In the genomic region with DNA sequence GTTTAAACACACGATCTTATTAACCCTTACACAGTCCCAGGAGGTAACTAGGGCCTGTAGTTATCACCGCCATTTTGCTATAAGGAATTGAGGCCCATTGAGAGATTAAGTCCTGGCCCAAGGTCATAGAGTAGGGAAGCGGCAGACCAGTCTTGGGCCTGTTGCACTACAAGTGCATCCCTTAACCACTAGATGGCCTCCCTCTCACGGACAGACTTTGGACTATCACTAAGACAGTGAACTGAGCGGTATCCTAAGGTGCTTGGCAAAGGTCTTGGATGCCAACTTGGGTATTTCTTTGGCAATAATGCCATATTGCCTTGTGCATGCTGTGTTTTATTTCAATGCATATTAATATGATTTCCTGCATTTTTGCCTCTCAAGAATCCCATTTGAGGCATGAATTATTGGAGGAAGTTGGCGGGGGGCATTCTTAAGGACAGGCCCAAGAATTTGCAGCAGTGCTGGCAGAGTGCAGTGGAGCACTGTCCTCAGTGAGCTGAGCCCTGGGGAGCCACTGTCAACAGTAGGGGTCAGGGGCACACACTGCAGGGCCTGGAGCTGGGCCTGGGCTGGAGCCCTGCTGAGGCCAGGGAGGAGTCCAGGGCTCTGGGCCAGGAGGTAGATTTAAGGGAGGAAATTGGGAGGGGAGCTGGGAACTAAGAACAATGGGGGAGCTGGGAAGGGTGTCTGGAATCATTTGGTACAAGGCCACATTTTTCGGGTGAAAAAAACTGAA, we compare ENCODE assay signal across 8 cellular contexts.
DNase-seq lines count a peak whose midpoint lies in the region; ATAC-seq, FAIRE-seq and TF ChIP-seq lines count a peak whose summit lies in the region.

No MANE protein-coding gene starts in this region.

- H3K4me3 Mint-ChIP-seq in activated T-helper 17 cell treated with anti-CD3 and anti-CD28 coated beads, Interleukin-2, amount 50 U/mL, for 72 hours, result no peak overlapping the region

- dilution Hi-C loops in keratinocyte (cut with MboI; ENCODE audit: extremely low pct_ligation_motif_present, low sequenced_read_pairs), result no loop called here

- ATAC-seq in GM18867 (IDR thresholded peaks at IDR 0.05; ENCODE audit: unreplicated experiment), result peak; percentile 32
- peak; percentile 60 for ATAC-seq in activated T-helper 17 cell treated with anti-CD3 and anti-CD28 coated beads, Interleukin-2, amount 50 U/mL, for 72 hours (replicated peaks)
- no peak for ATAC-seq in GM18520 (IDR thresholded peaks at IDR 0.05; ENCODE audit: unreplicated experiment)
- no peak for ATAC-seq in omental fat pad (ENCODE audit: low FRiP score)

- H4K20me1 ChIP-seq in keratinocyte (ENCODE audit: control insufficient read depth, extremely low read depth, insufficient read depth, low read length), result peaks cover 3% of the 10 kb centered on the region

- H3K4me1 Mint-ChIP-seq in activated T-helper 17 cell treated with anti-CD3 and anti-CD28 coated beads, Interleukin-2, amount 50 U/mL, for 72 hours, result peaks cover 30% of the 10 kb centered on the region

- H3K36me3 ChIP-seq in BJ (ENCODE audit: control insufficient read depth, insufficient read depth, low read length) (no peaks in the 10 kb centered on the region), keratinocyte (ENCODE audit: control insufficient read depth in 2 of 2, extremely low read depth in 1 of 2, insufficient read depth in 2 of 2, low read length in 2 of 2) (no peaks in the 10 kb centered on the region)

- no peaks in the 10 kb centered on the region for H3K9me3 Mint-ChIP-seq in activated T-helper 17 cell treated with anti-CD3 and anti-CD28 coated beads, Interleukin-2, amount 50 U/mL, for 72 hours

- peak; percentile 26 for FAIRE-seq in keratinocyte (lab: Jason Lieb, UNC)

- TF ChIP-seq CTCF in BJ (IDR thresholded peaks at IDR 0.05; ENCODE audit: insufficient read depth, low read depth, low read length) (peak; percentile 51), keratinocyte (optimal IDR thresholded peaks at IDR 0.05 in 1 of 3, IDR thresholded peaks at IDR 0.05 in 1 of 3, conservative IDR thresholded peaks at IDR 0.05 in 1 of 3; ENCODE audit: extremely low read depth in 1 of 3, insufficient read depth in 2 of 3, low read length in 3 of 3) (peak; percentile 55 to 79 (median 62)), omental fat pad (IDR thresholded peaks at IDR 0.05) (no peak)

- no peaks in the 10 kb centered on the region for H3K9me3 ChIP-seq in keratinocyte (ENCODE audit: control insufficient read depth, low read depth, low read length)

- H3K27me3 ChIP-seq in BJ (ENCODE audit: control insufficient read depth, insufficient read depth, low read length) (no peaks in the 10 kb centered on the region), keratinocyte (ENCODE audit: control insufficient read depth, extremely low read depth, insufficient read depth, low read length) (peaks cover 17% of the 10 kb centered on the region)

- POLR2A ChIA-PET in BJ (lab: Charles Lee), result no interaction called here

- H3K79me2 ChIP-seq in keratinocyte (ENCODE audit: control insufficient read depth, insufficient read depth, low read length), result no peaks in the 10 kb centered on the region

- no peak overlapping the region for H3K4me2 ChIP-seq in keratinocyte (ENCODE audit: control insufficient read depth, extremely low read depth, insufficient read depth, low read depth, low read length)

- H3K4me3 ChIP-seq in BJ (ENCODE audit: low read depth, low read length) (no peak overlapping the region), keratinocyte (ENCODE audit: control insufficient read depth in 2 of 3, extremely low read depth in 1 of 3, insufficient read depth in 2 of 3, low read depth in 1 of 3, low read length in 3 of 3) (no peak overlapping the region)

- DNase-seq in BJ (ENCODE audit: low read depth) (no peak), LoVo (ENCODE audit: low spot score) (peak; percentile 39), keratinocyte (ENCODE audit: low read depth, low spot score) (no peak), globus pallidus (ENCODE audit: low spot score) (no peak), omental fat pad (ENCODE audit: low spot score) (no peak)

- peaks cover 8% of the 10 kb centered on the region for H3K4me1 ChIP-seq in keratinocyte (ENCODE audit: control insufficient read depth, extremely low read depth, insufficient read depth, low read length)

- no peaks in the 10 kb centered on the region for H3K9me1 ChIP-seq in keratinocyte (ENCODE audit: control insufficient read depth, extremely low read depth, insufficient read depth, low read length)

- H3K27me3 Mint-ChIP-seq in activated T-helper 17 cell treated with anti-CD3 and anti-CD28 coated beads, Interleukin-2, amount 50 U/mL, for 72 hours, result peaks cover 4% of the 10 kb centered on the region

- H2AFZ ChIP-seq in keratinocyte (ENCODE audit: control insufficient read depth, low read length), result no peak overlapping the region

- CTCF ChIA-PET in BJ (lab: Yijun Ruan, JAX), result interaction anchor here (1.0 to 1.7 kb wide), 3 partner anchors 12 to 248 kb away, joined by 3 to 10 read pairs (median 3); no protein-coding TSS in a partner anchor

- H3K36me3 Mint-ChIP-seq in activated T-helper 17 cell treated with anti-CD3 and anti-CD28 coated beads, Interleukin-2, amount 50 U/mL, for 72 hours (ENCODE audit: low read depth), result no peaks in the 10 kb centered on the region

- H3K27ac Mint-ChIP-seq in activated T-helper 17 cell treated with anti-CD3 and anti-CD28 coated beads, Interleukin-2, amount 50 U/mL, for 72 hours, result peak overlapping the region; percentile 26

- H3K9ac ChIP-seq in keratinocyte (ENCODE audit: control insufficient read depth, extremely low read depth, insufficient read depth, low read length), result no peak overlapping the region

- H3K27ac ChIP-seq in keratinocyte (ENCODE audit: control insufficient read depth, insufficient read depth, low read length), result no peak overlapping the region

Comparison
In these comparisons a context has a peak if more than half of its experiments do, and no peak if none do; other contexts are left out.
1. CTCF ChIP-seq: peak in BJ (single experiment) and keratinocyte (3 of 3); none in omental fat pad (0 of 3).
2. ATAC-seq: peak in GM18867 (single experiment) and activated T-helper 17 cell treated with anti-CD3 and anti-CD28 coated beads, Interleukin-2, amount 50 U/mL, for 72 hours (single experiment); none in GM18520 (single experiment) and omental fat pad (single experiment).